In genomic region chr7:143418681-143419458, GRCh38 we compare ENCODE assay signal across 1 cellular context.
TF ChIP-seq lines count a peak whose summit lies in the region.

No MANE protein-coding gene starts in this region.

TF ChIP-seq in H1, 55 proteins besides CTCF, POLR2A, EP300 and RAD21:
- no peak for TF ChIP-seq NRF1 (IDR thresholded peaks at IDR 0.05; ENCODE audit: low read depth, low read length)
- no peak for TF ChIP-seq KDM1A (IDR thresholded peaks at IDR 0.05; ENCODE audit: borderline replicate concordance, low read length)
- no peak for TF ChIP-seq PHF8 (conservative IDR thresholded peaks at IDR 0.05; ENCODE audit: low read depth, low read length)
